Comparison of ENCODE assay signal across 8 cellular contexts in the genomic region with DNA sequence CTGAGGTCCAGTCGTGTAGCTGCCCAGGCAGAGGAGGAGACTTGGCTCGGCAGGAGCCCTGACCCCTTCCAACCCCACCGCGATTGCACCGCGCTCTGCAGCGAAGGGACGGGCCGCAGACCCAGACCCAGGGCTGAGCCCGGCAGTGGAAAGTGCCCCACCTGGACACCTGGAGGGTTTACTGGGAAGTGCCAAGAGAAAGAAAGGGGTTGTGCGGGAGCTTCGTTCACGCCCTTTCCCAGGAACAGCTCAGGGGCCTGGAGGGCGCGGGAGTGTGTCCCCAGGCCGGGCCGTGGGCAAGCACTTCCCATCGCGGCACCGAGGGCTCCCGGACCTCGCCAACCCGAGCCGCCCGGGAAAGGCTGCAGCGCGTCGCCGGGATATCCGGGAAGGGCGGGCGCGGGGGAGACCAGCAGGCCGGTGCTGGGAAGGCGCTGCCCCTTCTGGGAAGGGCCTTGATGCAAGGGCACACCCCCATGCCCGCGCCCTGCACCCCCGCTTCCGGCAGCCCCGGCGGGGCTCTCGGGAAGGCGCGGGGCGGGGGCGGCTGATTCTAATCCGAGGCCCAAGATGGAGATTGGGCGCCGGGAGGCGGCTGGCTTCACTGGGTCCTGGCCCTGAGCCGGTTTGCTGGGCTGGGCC. TPM values are rescaled to one million over a fixed set of nuclear protein-coding genes. Genes with fewer than 3 reads are reported as not detected.
DNase-seq lines count a peak whose midpoint lies in the region; ATAC-seq, FAIRE-seq and TF ChIP-seq lines count a peak whose summit lies in the region.

No MANE protein-coding gene starts in this region.

- no peak; a peak in 1 of 6 replicates for ATAC-seq in A549
- ATAC-seq in gastroesophageal sphincter = peak; percentile 93
- peak; percentile 93 for ATAC-seq in stimulated activated naive CD8-positive, alpha-beta T cell treated with anti-CD3 and anti-CD28 coated beads, Interleukin-15, amount 100 ng/mL, for 72 hours
- ATAC-seq in GM18873 (IDR thresholded peaks at IDR 0.05; ENCODE audit: low FRiP score, unreplicated experiment) = no peak

- H3K9me3 ChIP-seq in A549 = peaks cover 5% of the 10 kb centered on the region; the same call in 1 of the 3 replicates
- H3K9me3 ChIP-seq in gastroesophageal sphincter = no peaks in the 10 kb centered on the region
- no peaks in the 10 kb centered on the region for H3K9me3 ChIP-seq in HAP-1

- TF ChIP-seq CTCF in A549 (IDR thresholded peaks at IDR 0.05) (no peak), gastroesophageal sphincter (IDR thresholded peaks at IDR 0.05) (peak in 1 of 4 experiments; percentile 25), neural crest cell (conservative IDR thresholded peaks at IDR 0.05) (no peak)

- no peak for DNase-seq in A549 (ENCODE audit: low read depth in 1 of 2, low spot score in 1 of 2)
- DNase-seq in NCI-H510A (lab: John Stamatoyannopoulos, UW) = peak; percentile 21
- DNase-seq in neural crest cell (ENCODE audit: low read depth, low spot score) = peak; percentile 26
- peak; percentile 58 to 70 for DNase-seq in stimulated activated naive CD8-positive, alpha-beta T cell treated with anti-CD3 and anti-CD28 coated beads, Interleukin-15, amount 100 ng/mL, for 72 hours
- no peak for DNase-seq in HAP-1 (ENCODE audit: low spot score in 2 of 2)

- no peak overlapping the region for H3K4me2 ChIP-seq in A549

- H3K27ac Mint-ChIP-seq in activated naive CD4-positive, alpha-beta T cell treated with anti-CD3 and anti-CD28 coated beads, Interleukin-2, amount 50 U/mL, for 24 hours = peak overlapping the region; percentile 33
- H3K27ac Mint-ChIP-seq in neural crest cell (ENCODE audit: unreplicated experiment) = no peak overlapping the region
- H3K27ac Mint-ChIP-seq in stimulated activated naive CD8-positive, alpha-beta T cell treated with anti-CD3 and anti-CD28 coated beads, Interleukin-15, amount 100 ng/mL, for 72 hours = peak overlapping the region; percentile 73 to 95

- H3K27me3 ChIP-seq in gastroesophageal sphincter = no peaks in the 10 kb centered on the region
- no peaks in the 10 kb centered on the region for H3K27me3 ChIP-seq in HAP-1 (ENCODE audit: low read depth)

- H3K27ac ChIP-seq in A549 = peak overlapping the region; percentile 56 to 60; a peak in 2 of 6 replicates
- H3K27ac ChIP-seq in gastroesophageal sphincter = peak overlapping the region; percentile 54 to 84 (median 82)

- H3K4me1 Mint-ChIP-seq in activated naive CD4-positive, alpha-beta T cell treated with anti-CD3 and anti-CD28 coated beads, Interleukin-2, amount 50 U/mL, for 24 hours = peaks cover 17% of the 10 kb centered on the region
- H3K4me1 Mint-ChIP-seq in neural crest cell = peaks cover 5% of the 10 kb centered on the region
- peaks cover 19% of the 10 kb centered on the region for H3K4me1 Mint-ChIP-seq in stimulated activated naive CD8-positive, alpha-beta T cell treated with anti-CD3 and anti-CD28 coated beads, Interleukin-15, amount 100 ng/mL, for 72 hours

- H3K4me3 Mint-ChIP-seq in activated naive CD4-positive, alpha-beta T cell treated with anti-CD3 and anti-CD28 coated beads, Interleukin-2, amount 50 U/mL, for 24 hours = peak overlapping the region; percentile 62
- H3K4me3 Mint-ChIP-seq in neural crest cell = peak overlapping the region; percentile 27
- peak overlapping the region; percentile 79 to 85 for H3K4me3 Mint-ChIP-seq in stimulated activated naive CD8-positive, alpha-beta T cell treated with anti-CD3 and anti-CD28 coated beads, Interleukin-15, amount 100 ng/mL, for 72 hours

- POLR2A ChIA-PET in A549 (lab: Yijun Ruan, JAX) = no interaction called here

- CTCF ChIA-PET in A549 (lab: Yijun Ruan, JAX) = interaction anchor here (0.7 to 1.6 kb wide), 5 partner anchors 9 to 718 kb away, joined by 3 to 6 read pairs (median 4); no protein-coding TSS in a partner anchor

- FAIRE-seq in A549 (lab: Jason Lieb, UNC) = no peak

- H3K4me1 ChIP-seq in A549 (peaks cover 17% of the 10 kb centered on the region), gastroesophageal sphincter (peaks cover 0 to 39% (median 11%) of the 10 kb centered on the region in 3 donors), HAP-1 (no peaks in the 10 kb centered on the region)

- no peaks in the 10 kb centered on the region for H3K9me3 Mint-ChIP-seq in activated naive CD4-positive, alpha-beta T cell treated with anti-CD3 and anti-CD28 coated beads, Interleukin-2, amount 50 U/mL, for 24 hours
- no peaks in the 10 kb centered on the region for H3K9me3 Mint-ChIP-seq in neural crest cell
- H3K9me3 Mint-ChIP-seq in stimulated activated naive CD8-positive, alpha-beta T cell treated with anti-CD3 and anti-CD28 coated beads, Interleukin-15, amount 100 ng/mL, for 72 hours = no peaks in the 10 kb centered on the region

- H3K27me3 Mint-ChIP-seq in activated naive CD4-positive, alpha-beta T cell treated with anti-CD3 and anti-CD28 coated beads, Interleukin-2, amount 50 U/mL, for 24 hours = no peaks in the 10 kb centered on the region
- peaks cover 12% of the 10 kb centered on the region for H3K27me3 Mint-ChIP-seq in neural crest cell (ENCODE audit: low read depth)
- no peaks in the 10 kb centered on the region for H3K27me3 Mint-ChIP-seq in stimulated activated naive CD8-positive, alpha-beta T cell treated with anti-CD3 and anti-CD28 coated beads, Interleukin-15, amount 100 ng/mL, for 72 hours

- WGBS in A549 (ENCODE audit: missing lambda C conversion rate) = 89% methylated on average over 33 of the region's 51 CpGs
- no CpG with 5 or more reads among the region's 51 CpGs for WGBS in gastroesophageal sphincter (ENCODE audit: low coverage in 1 of 2), 2 donors

- no peaks in the 10 kb centered on the region for H3K36me3 Mint-ChIP-seq in activated naive CD4-positive, alpha-beta T cell treated with anti-CD3 and anti-CD28 coated beads, Interleukin-2, amount 50 U/mL, for 24 hours
- H3K36me3 Mint-ChIP-seq in neural crest cell (ENCODE audit: low read depth) = no peaks in the 10 kb centered on the region

- TF ChIP-seq EP300 in A549 (IDR thresholded peaks at IDR 0.05) (no peak), gastroesophageal sphincter (IDR thresholded peaks at IDR 0.05) (peak; percentile 77)

- TF ChIP-seq POLR2A in A549 (IDR thresholded peaks at IDR 0.05; ENCODE audit: low read length) = no peak
- TF ChIP-seq POLR2A in gastroesophageal sphincter (IDR thresholded peaks at IDR 0.05) = peak; percentile 49 to 64

- TF ChIP-seq RAD21 in A549 (conservative IDR thresholded peaks at IDR 0.05 in 1 of 2, IDR thresholded peaks at IDR 0.05 in 1 of 2) = no peak

- H3K4me3 ChIP-seq in A549 = no peak overlapping the region
- H3K4me3 ChIP-seq in gastroesophageal sphincter = peak overlapping the region; percentile 50 to 54
- H3K4me3 ChIP-seq in HAP-1 = no peak overlapping the region

- in situ Hi-C loops in HAP-1 (cut with MboI; ENCODE audit: low sequenced_read_pairs) = no loop called here

- H3K36me3 ChIP-seq in gastroesophageal sphincter (no peaks in the 10 kb centered on the region), HAP-1 (replicated peaks) (no peaks in the 10 kb centered on the region)

TF ChIP-seq in A549, 52 proteins besides CTCF, POLR2A, EP300 and RAD21:
- TF ChIP-seq ZNF302 (CRISPR knock-in tag; IDR thresholded peaks at IDR 0.05) = no peak
- no peak for TF ChIP-seq JUN (IDR thresholded peaks at IDR 0.05)
- no peak for TF ChIP-seq FOXS1 (CRISPR knock-in tag; IDR thresholded peaks at IDR 0.05)
- TF ChIP-seq TP53 (CRISPR knock-in tag; IDR thresholded peaks at IDR 0.05) = no peak
- no peak for TF ChIP-seq HOXB13 (CRISPR knock-in tag; IDR thresholded peaks at IDR 0.05; ENCODE audit: low read depth)
- no peak for TF ChIP-seq USF2 (IDR thresholded peaks at IDR 0.05)
- TF ChIP-seq RARB (CRISPR knock-in tag; IDR thresholded peaks at IDR 0.05) = no peak
- no peak for TF ChIP-seq NR3C1 (IDR thresholded peaks at IDR 0.05)
- TF ChIP-seq HOXB5 (CRISPR knock-in tag; IDR thresholded peaks at IDR 0.05) = no peak
- TF ChIP-seq, protein P1, sequence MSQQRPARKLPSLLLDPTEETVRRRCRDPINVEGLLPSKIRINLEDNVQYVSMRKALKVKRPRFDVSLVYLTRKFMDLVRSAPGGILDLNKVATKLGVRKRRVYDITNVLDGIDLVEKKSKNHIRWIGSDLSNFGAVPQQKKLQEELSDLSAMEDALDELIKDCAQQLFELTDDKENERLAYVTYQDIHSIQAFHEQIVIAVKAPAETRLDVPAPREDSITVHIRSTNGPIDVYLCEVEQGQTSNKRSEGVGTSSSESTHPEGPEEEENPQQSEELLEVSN (IDR thresholded peaks at IDR 0.05; ENCODE audit: borderline replicate concordance, low read depth) = no peak

RNA-seq across cellular contexts. Expression of gene MRPL33, which starts 36.1 kb away (rescaled TPM):
- polyA plus RNA-seq in A549 (2011; rRNA removed) = 171 and 287 TPM in 2 replicates
- 89.0 and 108 TPM in 2 replicates for polyA plus RNA-seq in A549 (2012; cell fraction: cytosol; rRNA removed)
- polyA plus RNA-seq in A549 (2012; cell fraction: nucleus; rRNA removed) = 16.2 and 28.5 TPM in 2 replicates
- 492 to 595 TPM (median 497 TPM) in 3 replicates for polyA plus RNA-seq in A549 (2017; fragmentation: RNase III; extraction: RNeasy Plus Mini Kit Qiagen cat#74134 plus additional on column Dnase treatment)
- 11.8 and 17.2 TPM in 2 replicates for polyA minus RNA-seq in A549 (2011; rRNA and poly(A)+ RNA removed)
- total RNA-seq in gastroesophageal sphincter = 100 to 1,000 TPM; 216 to 448 (median 360) TPM
- total RNA-seq in neural crest cell = 53.5 and 67.0 TPM in 2 replicates

Comparison
In these comparisons a context has a peak if more than half of its experiments do, and no peak if none do; other contexts are left out.
1. ATAC-seq: peak in gastroesophageal sphincter (single experiment) and stimulated activated naive CD8-positive, alpha-beta T cell treated with anti-CD3 and anti-CD28 coated beads, Interleukin-15, amount 100 ng/mL, for 72 hours (single experiment); none in A549 (0 of 2) and GM18873 (single experiment).
2. DNase-seq: peak in NCI-H510A (single experiment), neural crest cell (single experiment) and stimulated activated naive CD8-positive, alpha-beta T cell treated with anti-CD3 and anti-CD28 coated beads, Interleukin-15, amount 100 ng/mL, for 72 hours (2 of 2); none in A549 (0 of 2) and HAP-1 (0 of 2).
3. H3K4me3 ChIP-seq: peak in gastroesophageal sphincter (2 of 2); none in A549 (single experiment) and HAP-1 (single experiment).
4. H3K4me3 Mint-ChIP-seq: peak in every context shown above with its lines; median percentile 82 in stimulated activated naive CD8-positive, alpha-beta T cell treated with anti-CD3 and anti-CD28 coated beads, Interleukin-15, amount 100 ng/mL, for 72 hours; 62 in activated naive CD4-positive, alpha-beta T cell treated with anti-CD3 and anti-CD28 coated beads, Interleukin-2, amount 50 U/mL, for 24 hours; 27 in neural crest cell.